ENCODE assay signal across 9 cellular contexts in the genomic region with DNA sequence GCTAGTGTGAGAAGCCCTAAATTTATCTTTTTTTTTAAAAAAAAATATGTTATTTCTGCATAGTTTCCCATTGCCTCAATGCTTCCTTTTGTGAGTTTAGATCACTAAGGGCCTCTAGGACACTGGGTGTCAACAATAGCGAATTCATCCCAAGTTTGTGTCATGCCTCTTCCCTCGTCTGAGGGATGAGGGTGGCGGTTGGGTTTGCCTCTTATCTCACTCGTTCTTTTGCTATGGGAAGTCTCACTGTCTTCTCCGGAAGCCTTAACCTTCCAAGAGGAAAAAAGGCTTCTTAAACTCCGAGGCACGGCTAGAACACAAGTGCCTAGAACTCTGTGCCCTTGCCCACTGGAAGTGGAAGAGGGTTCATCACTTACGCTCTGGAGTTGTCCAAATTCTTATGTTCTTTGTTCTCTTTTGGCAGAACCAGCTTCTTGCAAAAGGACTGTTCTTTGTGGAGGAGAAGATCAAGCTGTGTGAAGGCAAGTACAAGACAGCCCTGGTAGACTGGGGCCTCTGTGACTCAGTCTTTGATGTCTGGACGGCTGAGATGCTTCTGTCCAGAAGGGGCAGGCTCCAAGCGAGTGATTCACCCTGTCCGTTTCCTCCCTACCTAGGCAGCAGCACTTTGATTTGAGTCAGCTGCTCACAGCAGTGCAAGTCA.
A peak's percentile ranks its signal among the peaks of the same experiment; 100 is the strongest.
DNase-seq lines count a peak whose midpoint lies in the region; ATAC-seq and TF ChIP-seq lines count a peak whose summit lies in the region.
"Had no signal": no experiment of that assay in that cellular context is flagged by ENCODE, and none has a peak within 500 bp of the region (broad histone marks: within the 10 kb centered on the region; RNA-seq: fewer than 3 reads in every experiment).

No MANE protein-coding gene starts in this region.

- H3K79me2 ChIP-seq in GM23338 (replicated peaks; ENCODE audit: insufficient read depth) = no peaks in the 10 kb centered on the region

- H3K36me3 ChIP-seq in BJ (ENCODE audit: control insufficient read depth, insufficient read depth, low read length) (no peaks in the 10 kb centered on the region), GM23338 (ENCODE audit: insufficient read depth) (no peaks in the 10 kb centered on the region)
- H3K36me3 ChIP-seq: tibial artery had no signal

- no peaks in the 10 kb centered on the region for H3K27me3 ChIP-seq in BJ (ENCODE audit: control insufficient read depth, insufficient read depth, low read length)
- H3K27me3 ChIP-seq in GM23338 (ENCODE audit: insufficient read depth) = no peaks in the 10 kb centered on the region
- H3K27me3 ChIP-seq: tibial artery had no signal

- peaks cover 0 to 5% of the 10 kb centered on the region in 2 donors for H3K9me3 Mint-ChIP-seq in stimulated activated naive CD8-positive, alpha-beta T cell treated with anti-CD3 and anti-CD28 coated beads, Interleukin-15, amount 100 ng/mL, for 72 hours
- H3K9me3 Mint-ChIP-seq in GM23338 = no peaks in the 10 kb centered on the region; the same call in 2 of the 3 replicates

- no peak overlapping the region for H3K4me2 ChIP-seq in GM23338

- H3K4me1 ChIP-seq in GM23338 (ENCODE audit: insufficient read depth) = no peaks in the 10 kb centered on the region
- H3K4me1 ChIP-seq: tibial artery had no signal

- no peaks in the 10 kb centered on the region for H3F3A ChIP-seq in GM23338 (replicated peaks; ENCODE audit: low read depth)

- H3K4me3 ChIP-seq in BJ (ENCODE audit: low read depth, low read length) (no peak overlapping the region), GM23338 (no peak overlapping the region)
- H3K4me3 ChIP-seq: tibial artery had no signal

- H3K36me3 Mint-ChIP-seq in GM23338 (ENCODE audit: low read depth) = 0 out of 3 replicates have a peak, but pooled peaks cover 3% of the 10 kb centered on the region

- no peak overlapping the region for H3K4me3 Mint-ChIP-seq in stimulated activated naive CD8-positive, alpha-beta T cell treated with anti-CD3 and anti-CD28 coated beads, Interleukin-15, amount 100 ng/mL, for 72 hours
- H3K4me3 Mint-ChIP-seq in GM23338 = no peak overlapping the region

- H3K9me2 ChIP-seq in GM23338 (ENCODE audit: insufficient read depth) = no peaks in the 10 kb centered on the region

- H3K27ac ChIP-seq in GM23338 (ENCODE audit: low read depth) = no peak overlapping the region
- H3K27ac ChIP-seq: tibial artery had no signal

- peaks cover 41% of the 10 kb centered on the region for H3K27me3 Mint-ChIP-seq in stimulated activated naive CD8-positive, alpha-beta T cell treated with anti-CD3 and anti-CD28 coated beads, Interleukin-15, amount 100 ng/mL, for 72 hours
- H3K27me3 Mint-ChIP-seq in GM23338 (ENCODE audit: insufficient read depth, low read depth, poor library complexity) = peaks cover 4% of the 10 kb centered on the region

- CTCF ChIA-PET in BJ (lab: Yijun Ruan, JAX) = interaction anchor here (0.7 to 1.8 kb wide), 10 partner anchors 9 to 141 kb away, joined by 3 to 7 read pairs (median 4); a partner anchor contains a TSS

- no peaks in the 10 kb centered on the region for H4K20me1 ChIP-seq in GM23338 (replicated peaks; ENCODE audit: insufficient read depth)

- H2AFZ ChIP-seq in GM23338 = no peak overlapping the region

- ATAC-seq in HG03520 (IDR thresholded peaks at IDR 0.05; ENCODE audit: unreplicated experiment) (peak; percentile 75), GM23338 (no peak), GM19455 (IDR thresholded peaks at IDR 0.05; ENCODE audit: unreplicated experiment) (no peak)
- peak; percentile 92 for ATAC-seq in stimulated activated naive CD8-positive, alpha-beta T cell treated with anti-CD3 and anti-CD28 coated beads, Interleukin-15, amount 100 ng/mL, for 72 hours

- no peak overlapping the region for H3K27ac Mint-ChIP-seq in stimulated activated naive CD8-positive, alpha-beta T cell treated with anti-CD3 and anti-CD28 coated beads, Interleukin-15, amount 100 ng/mL, for 72 hours
- H3K27ac Mint-ChIP-seq in GM23338 = no peak overlapping the region

- peaks cover 19% of the 10 kb centered on the region for H3K4me1 Mint-ChIP-seq in stimulated activated naive CD8-positive, alpha-beta T cell treated with anti-CD3 and anti-CD28 coated beads, Interleukin-15, amount 100 ng/mL, for 72 hours
- no peaks in the 10 kb centered on the region for H3K4me1 Mint-ChIP-seq in GM23338

- TF ChIP-seq CTCF in BJ (IDR thresholded peaks at IDR 0.05; ENCODE audit: insufficient read depth, low read depth, low read length) (peak; percentile 43), GM23338 (conservative IDR thresholded peaks at IDR 0.05; ENCODE audit: low read depth in 2 of 2) (no peak)

- POLR2A ChIA-PET in BJ (lab: Charles Lee) = interaction anchor here (0.6 kb wide), 1 partner anchor 61 kb away, joined by 3 read pairs; no protein-coding TSS in a partner anchor

- DNase-seq in BJ (ENCODE audit: low read depth) = peak; percentile 82
- DNase-seq in activated gamma-delta T cell treated with anti-CD3 and anti-CD28 coated beads, Interleukin-2, amount 50 U/mL, for 16 hours (ENCODE audit: low read depth) = peak; percentile 19
- peak; percentile 98 for DNase-seq in islet precursor cell
- peak in 1 of 2 donors; percentile 51 for DNase-seq in stimulated activated naive CD8-positive, alpha-beta T cell treated with anti-CD3 and anti-CD28 coated beads, Interleukin-15, amount 100 ng/mL, for 72 hours
- no peak for DNase-seq in GM23338 (ENCODE audit: low spot score)
- no peak for DNase-seq in NCI-H1436 treated with DMSO at 0.1 percent for 48 hours (lab: John Stamatoyannopoulos, UW)

TF ChIP-seq in GM23338, 12 proteins besides CTCF, POLR2A, EP300 and RAD21:
- no peak for TF ChIP-seq STAT1 (IDR thresholded peaks at IDR 0.05; ENCODE audit: unreplicated experiment)

Comparison
In these comparisons a context has a peak if more than half of its experiments do, and no peak if none do; other contexts are left out.
1. DNase-seq: peak in BJ (single experiment), activated gamma-delta T cell treated with anti-CD3 and anti-CD28 coated beads, Interleukin-2, amount 50 U/mL, for 16 hours (single experiment) and islet precursor cell (single experiment); none in GM23338 (single experiment) and NCI-H1436 treated with DMSO at 0.1 percent for 48 hours (single experiment).
2. ATAC-seq: peak in HG03520 (single experiment) and stimulated activated naive CD8-positive, alpha-beta T cell treated with anti-CD3 and anti-CD28 coated beads, Interleukin-15, amount 100 ng/mL, for 72 hours (single experiment); none in GM23338 (single experiment) and GM19455 (single experiment).